ENCODE assay signal across 8 cellular contexts in the genomic region with DNA sequence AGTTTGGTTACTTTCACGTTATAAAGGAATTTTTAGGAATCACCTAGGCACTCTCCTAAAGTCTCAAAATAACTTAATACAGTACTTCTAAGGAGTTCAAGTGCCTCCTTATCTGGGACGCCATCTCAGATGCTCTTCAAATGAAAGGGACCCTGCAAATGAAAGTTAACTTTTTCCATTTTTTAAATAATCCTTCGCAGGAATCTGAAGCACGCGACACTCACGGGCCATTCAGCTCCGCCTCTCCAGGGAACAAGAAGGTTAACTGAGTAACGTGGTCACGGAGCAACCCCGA. TPM values are rescaled to one million over a fixed set of nuclear protein-coding genes. Genes with fewer than 3 reads are reported as not detected.
DNase-seq lines count a peak whose midpoint lies in the region; ATAC-seq and TF ChIP-seq lines count a peak whose summit lies in the region.

No MANE protein-coding gene starts in this region.

- H3K4me1 ChIP-seq in breast epithelium (no peaks in the 10 kb centered on the region), muscle layer of colon (ENCODE audit: insufficient read depth, low read length) (peaks cover 29% of the 10 kb centered on the region)

- intact Hi-C loops in breast epithelium (cut with DNase I; ENCODE audit: low total_unique reads), result no loop called here

- TF ChIP-seq POLR2A in breast epithelium (IDR thresholded peaks at IDR 0.05), result no peak

- peak overlapping the region; percentile 89 for H3K4me3 ChIP-seq in AG10803 (ENCODE audit: low read length)
- peak overlapping the region; percentile 61 to 89 (median 87) for H3K4me3 ChIP-seq in breast epithelium
- peak overlapping the region; percentile 91 to 96 for H3K4me3 ChIP-seq in muscle layer of colon (ENCODE audit: low read depth in 1 of 2, low read length in 2 of 2)

- H3K9ac ChIP-seq in muscle layer of colon (ENCODE audit: low read length), result peak overlapping the region; percentile 84

- H3K27me3 ChIP-seq in breast epithelium (no peaks in the 10 kb centered on the region), muscle layer of colon (ENCODE audit: control insufficient read depth in 1 of 2, insufficient read depth in 2 of 2, low read length in 2 of 2) (no peaks in the 10 kb centered on the region)

- H3K9me3 ChIP-seq in breast epithelium (no peaks in the 10 kb centered on the region), muscle layer of colon (ENCODE audit: low read length) (no peaks in the 10 kb centered on the region)

- peak; percentile 38 for ATAC-seq in HG03342 (IDR thresholded peaks at IDR 0.05; ENCODE audit: unreplicated experiment)

- H3K27ac ChIP-seq in breast epithelium (peak overlapping the region; percentile 94 to 96), muscle layer of colon (ENCODE audit: low read depth, low read length) (peak overlapping the region; percentile 93)

- DNase-seq in AG10803 (ENCODE audit: low read depth) (no peak), breast epithelium (ENCODE audit: low spot score in 2 of 2) (no peak), NCI-H2029 treated with DMSO at 0.1 percent for 48 hours (lab: John Stamatoyannopoulos, UW) (no peak), UCSD-AML1 (lab: John Stamatoyannopoulos, UW; ENCODE audit: unreplicated experiment) (no peak), NCI-H82 (lab: John Stamatoyannopoulos, UW) (no peak), A172 (ENCODE audit: low spot score) (no peak)

- no peaks in the 10 kb centered on the region for H3K36me3 ChIP-seq in breast epithelium
- H3K36me3 ChIP-seq in muscle layer of colon (ENCODE audit: insufficient read depth, low read length), result no peaks in the 10 kb centered on the region

- TF ChIP-seq CTCF in AG10803 (conservative IDR thresholded peaks at IDR 0.05; ENCODE audit: low read length), result no peak
- TF ChIP-seq CTCF in breast epithelium (IDR thresholded peaks at IDR 0.05), result no peak

RNA-seq across cellular contexts. Expression of gene ZC3H15, which starts 0.5 kb away (rescaled TPM):
- 10 to 100 TPM; 70.8 to 75.8 (median 73.0) TPM for total RNA-seq in breast epithelium
- 114 and 120 TPM in 2 replicates for total RNA-seq in A172 (2014; rRNA removed; shearing (Covaris generic))
